ENCODE assay signal across 8 cellular contexts in genomic region chr12:53300187-53300586, GRCh38. TPM values are rescaled to one million over a fixed set of nuclear protein-coding genes. Genes with fewer than 3 reads are reported as not detected.
A peak's percentile ranks its signal among the peaks of the same experiment; 100 is the strongest.
DNase-seq lines count a peak whose midpoint lies in the region; ATAC-seq and TF ChIP-seq lines count a peak whose summit lies in the region.

No MANE protein-coding gene starts in this region.

- POLR2A ChIA-PET in CD8-positive, alpha-beta T cell (lab: Charles Lee), result interaction anchor here (1.1 to 6.3 kb wide), 5 partner anchors 15 to 201 kb away, joined by 3 to 58 read pairs (median 6); partner anchors contain the start of genes AAAS and TARBP2
- POLR2A ChIA-PET in MCF 10A (lab: Yijun Ruan, JAX), result interaction anchor here (0.7 to 5.8 kb wide), 8 partner anchors 20 to 251 kb away, joined by 3 to 79 read pairs (median 3); partner anchors contain the start of genes AAAS, PRR13 and TARBP2

- H3K4me1 Mint-ChIP-seq in CD8-positive, alpha-beta T cell (ENCODE audit: low read depth), result peaks cover 72% of the 10 kb centered on the region
- H3K4me1 Mint-ChIP-seq in MCF 10A (ENCODE audit: insufficient read depth, unreplicated experiment), result peaks cover 36% of the 10 kb centered on the region
- peaks cover 37% of the 10 kb centered on the region for H3K4me1 Mint-ChIP-seq in mesothelial cell of epicardium

- H3K27me3 Mint-ChIP-seq in CD8-positive, alpha-beta T cell (ENCODE audit: low read depth), result no peaks in the 10 kb centered on the region
- no peaks in the 10 kb centered on the region for H3K27me3 Mint-ChIP-seq in MCF 10A (ENCODE audit: insufficient read depth, unreplicated experiment)
- no peaks in the 10 kb centered on the region for H3K27me3 Mint-ChIP-seq in mesothelial cell of epicardium (ENCODE audit: low read depth)

- 3% methylated on average over 12 of the region's 12 CpGs for WGBS in urinary bladder

- intact Hi-C loops in CD8-positive, alpha-beta T cell (cut with DNase I, micrococcal nuclease), result no loop called here
- intact Hi-C loops in MCF 10A (cut with micrococcal nuclease), result no loop called here

- H3K4me3 Mint-ChIP-seq in CD8-positive, alpha-beta T cell, result peak overlapping the region; percentile 99
- H3K4me3 Mint-ChIP-seq in MCF 10A (ENCODE audit: unreplicated experiment) (peak overlapping the region; percentile 82), mesothelial cell of epicardium (peak overlapping the region; percentile 94)

- H3K4me1 ChIP-seq in CD8-positive, alpha-beta T cell (ENCODE audit: insufficient read depth, low read length), result peaks cover 44% of the 10 kb centered on the region
- no peaks in the 10 kb centered on the region for H3K4me1 ChIP-seq in urinary bladder (ENCODE audit: insufficient read depth)

- H3K27ac Mint-ChIP-seq in CD8-positive, alpha-beta T cell, result peak overlapping the region; percentile 93
- peak overlapping the region; percentile 92 for H3K27ac Mint-ChIP-seq in MCF 10A (ENCODE audit: low read depth, unreplicated experiment)
- H3K27ac Mint-ChIP-seq in mesothelial cell of epicardium, result peak overlapping the region; percentile 92

- BruUV-seq in MCF 10A (replicated peaks; lab: Mats Ljungman, UMichigan), result no TSS peak

- ATAC-seq in CD8-positive, alpha-beta T cell, result no peak
- ATAC-seq in HG03439 (IDR thresholded peaks at IDR 0.05; ENCODE audit: unreplicated experiment), result no peak
- ATAC-seq in HG03378 (IDR thresholded peaks at IDR 0.05; ENCODE audit: unreplicated experiment), result no peak

- no peak for TF ChIP-seq CTCF in CD8-positive, alpha-beta T cell (IDR thresholded peaks at IDR 0.05)
- no peak for TF ChIP-seq CTCF in LNCaP clone FGC (IDR thresholded peaks at IDR 0.05; ENCODE audit: control insufficient read depth, extremely low read depth, insufficient read depth)
- TF ChIP-seq CTCF in MCF 10A (IDR thresholded peaks at IDR 0.05; ENCODE audit: unreplicated experiment), result no peak
- TF ChIP-seq CTCF in mesothelial cell of epicardium (IDR thresholded peaks at IDR 0.05; ENCODE audit: unreplicated experiment), result no peak

- peak overlapping the region; percentile 81 for H3K4me3 ChIP-seq in CD8-positive, alpha-beta T cell (ENCODE audit: low read depth, low read length)
- H3K4me3 ChIP-seq in LNCaP clone FGC (ENCODE audit: low read depth, low read length) (peak overlapping the region; percentile 91), urinary bladder (ENCODE audit: low read depth, low read length) (peak overlapping the region; percentile 78)

- H3K36me3 Mint-ChIP-seq in CD8-positive, alpha-beta T cell, result peaks cover 70% of the 10 kb centered on the region
- H3K36me3 Mint-ChIP-seq in MCF 10A (ENCODE audit: insufficient read depth, unreplicated experiment) (peaks cover 73% of the 10 kb centered on the region), mesothelial cell of epicardium (peaks cover 14% of the 10 kb centered on the region)

- no peaks in the 10 kb centered on the region for H3K27me3 ChIP-seq in CD8-positive, alpha-beta T cell (ENCODE audit: insufficient read depth, low read length)

- H3K36me3 ChIP-seq in CD8-positive, alpha-beta T cell (ENCODE audit: insufficient read depth, low read length), result no peaks in the 10 kb centered on the region
- peaks cover 2% of the 10 kb centered on the region for H3K36me3 ChIP-seq in urinary bladder (ENCODE audit: insufficient read depth)

- no peaks in the 10 kb centered on the region for H3K9me3 Mint-ChIP-seq in CD8-positive, alpha-beta T cell
- no peaks in the 10 kb centered on the region for H3K9me3 Mint-ChIP-seq in MCF 10A (ENCODE audit: unreplicated experiment)
- no peaks in the 10 kb centered on the region for H3K9me3 Mint-ChIP-seq in mesothelial cell of epicardium

- peak overlapping the region; percentile 60 for H3K27ac ChIP-seq in CD8-positive, alpha-beta T cell (ENCODE audit: low read depth, low read length)
- no peak overlapping the region for H3K27ac ChIP-seq in urinary bladder (ENCODE audit: low read depth)

- H3K9me3 ChIP-seq in CD8-positive, alpha-beta T cell (ENCODE audit: low read length), result no peaks in the 10 kb centered on the region

- CTCF ChIA-PET in CD8-positive, alpha-beta T cell (lab: Charles Lee), result interaction anchor here (1.1 to 18.8 kb wide), 5 partner anchors 21 to 208 kb away, joined by 3 to 353 read pairs (median 8); partner anchors contain the start of genes AAAS, ITGB7 and NPFF
- CTCF ChIA-PET in MCF 10A (lab: Yijun Ruan, JAX), result interaction anchor here (0.9 to 5.3 kb wide), 2 partner anchors 21 to 89 kb away, joined by 3 to 32 read pairs; partner anchors contain the start of gene AAAS

- DNase-seq in CD8-positive, alpha-beta T cell, result no peak
- no peak for DNase-seq in LNCaP clone FGC (ENCODE audit: low read depth)
- DNase-seq in MCF 10A (ENCODE audit: unreplicated experiment), result no peak
- no peak for DNase-seq in mesothelial cell of epicardium (ENCODE audit: low spot score in 2 of 2, unreplicated experiment in 2 of 2)
- no peak for DNase-seq in NCI-H1105 treated with DMSO at 0.1 percent for 48 hours (lab: John Stamatoyannopoulos, UW)

RNA-seq across cellular contexts. Expression of gene MYG1, which starts 0.7 kb away (rescaled TPM):
- 10 to 100 TPM; 24.2 to 31.4 TPM for total RNA-seq in CD8-positive, alpha-beta T cell
- total RNA-seq in MCF 10A (2022), result 79.8 and 80.9 TPM in 2 replicates
- total RNA-seq in mesothelial cell of epicardium, result 50.1 to 55.9 TPM (median 53.8 TPM) in 3 replicates
- total RNA-seq in urinary bladder, result 17.9 TPM
- polyA plus RNA-seq in urinary bladder, result 66.3 TPM

RNA-seq across cellular contexts. Expression of gene PFDN5, which starts 4.8 kb away (rescaled TPM):
- 100 to 1,000 TPM; 741 to 751 TPM for total RNA-seq in CD8-positive, alpha-beta T cell
- total RNA-seq in MCF 10A (2022), result 205 and 229 TPM in 2 replicates
- total RNA-seq in mesothelial cell of epicardium, result 328 to 339 TPM (median 338 TPM) in 3 replicates
- 432 TPM for total RNA-seq in urinary bladder
- polyA plus RNA-seq in urinary bladder, result 812 TPM

RNA-seq across cellular contexts. Expression of gene AAAS, which starts 21.2 kb away (rescaled TPM):
- 10 to 100 TPM; 17.0 to 21.5 TPM for total RNA-seq in CD8-positive, alpha-beta T cell
- total RNA-seq in MCF 10A (2022), result 52.7 and 60.5 TPM in 2 replicates
- total RNA-seq in mesothelial cell of epicardium, result 77.2 to 85.4 TPM (median 84.8 TPM) in 3 replicates
- 33.3 TPM for total RNA-seq in urinary bladder
- 45.4 TPM for polyA plus RNA-seq in urinary bladder

RNA-seq across cellular contexts. Expression of gene ESPL1, which starts 32.1 kb away (rescaled TPM):
- 1 to 10 TPM in 1 of 2 experiments, under 1 TPM in 1; 0.56 to 1.7 TPM for total RNA-seq in CD8-positive, alpha-beta T cell
- total RNA-seq in MCF 10A (2022) (9.8 and 12.1 TPM in 2 replicates), mesothelial cell of epicardium (15.7 to 20.8 TPM (median 15.9 TPM) in 3 replicates), urinary bladder (4.5 TPM)
- 0.33 TPM for polyA plus RNA-seq in urinary bladder

RNA-seq across cellular contexts. Expression of gene SP7, which starts 36.0 kb away (rescaled TPM):
- total RNA-seq in CD8-positive, alpha-beta T cell, result not detected
- total RNA-seq in MCF 10A (2022) (not detected in 2 replicates), mesothelial cell of epicardium (0.27 to 0.62 TPM (median 0.47 TPM) in 3 replicates), urinary bladder (not detected)
- not detected for polyA plus RNA-seq in urinary bladder
